15 cellular contexts compared by ENCODE assay signal in the genomic region with DNA sequence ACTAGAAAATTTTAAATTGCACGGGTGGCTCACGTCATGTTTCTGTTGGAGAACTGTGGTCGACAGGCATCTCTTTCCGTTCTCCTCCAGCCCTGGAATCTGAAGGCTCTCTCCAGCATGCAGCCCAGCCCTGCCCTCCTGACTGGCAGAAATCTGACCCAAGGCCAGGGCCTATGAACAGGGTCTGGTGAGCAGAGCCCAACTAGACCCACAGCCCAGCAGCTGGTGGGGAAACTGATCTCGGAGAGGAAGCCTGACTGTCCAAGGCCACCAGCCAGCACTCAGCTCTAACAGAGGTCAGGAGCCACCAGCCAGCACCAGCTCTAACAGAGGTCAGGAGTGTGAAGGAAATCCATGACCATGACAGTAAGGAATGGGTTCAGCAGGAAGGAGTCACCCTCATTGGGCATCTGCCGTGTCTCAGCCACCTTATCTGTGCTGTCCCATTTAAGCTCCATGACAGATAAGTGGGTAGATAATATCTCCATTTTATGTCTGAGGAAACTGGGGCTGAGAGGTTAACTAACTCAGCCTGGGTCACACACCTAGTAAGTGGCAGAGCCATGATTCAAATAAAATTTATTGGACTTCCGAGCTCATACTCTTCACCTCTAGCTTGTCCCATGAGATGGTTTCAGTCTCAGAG. TPM values are rescaled to one million over a fixed set of nuclear protein-coding genes. Genes with fewer than 3 reads are reported as not detected.
A peak's percentile ranks its signal among the peaks of the same experiment; 100 is the strongest.
DNase-seq lines count a peak whose midpoint lies in the region; ATAC-seq and TF ChIP-seq lines count a peak whose summit lies in the region.
"Had no signal": no experiment of that assay in that cellular context is flagged by ENCODE, and none has a peak within 500 bp of the region (broad histone marks: within the 10 kb centered on the region; RNA-seq: fewer than 3 reads in every experiment).

No MANE protein-coding gene starts in this region.

- H3K4me1 Mint-ChIP-seq in activated T-helper 2 cell treated with anti-CD3 and anti-CD28 coated beads, Interferon-gamma antibody, Interleukin-2, Interleukin-4, amounts not matched to agents 10 μg/mL and 5 μg/mL and 100 μg/mL, durations not matched to agents 14 hours and 24 hours and 36 hours (ENCODE audit: low read depth), result no peaks in the 10 kb centered on the region
- peaks cover 5% of the 10 kb centered on the region for H3K4me1 Mint-ChIP-seq in CD4-positive, alpha-beta T cell (ENCODE audit: low read depth)

- ATAC-seq in left cardiac atrium, result no peak
- ATAC-seq in lung (ENCODE audit: insufficient read depth, low FRiP score), result no peak
- no peak for ATAC-seq in CD4-positive, alpha-beta T cell (ENCODE audit: poor library complexity)
- ATAC-seq: PC-3 had no signal

- POLR2A ChIA-PET in CD4-positive, alpha-beta T cell (lab: Charles Lee), result no interaction called here

- H3K4me1 ChIP-seq in lung (ENCODE audit: control insufficient read depth in 2 of 2, insufficient read depth in 2 of 2, low read length in 2 of 2) (peaks cover 0 to 6% of the 10 kb centered on the region in 2 donors), spleen (peaks cover 0 to 13% (median 0%) of the 10 kb centered on the region in 6 donors)

- H3K4me3 ChIP-seq in lung (no peak overlapping the region), spleen (no peak overlapping the region)

- H3K9me3 ChIP-seq in lung (ENCODE audit: control insufficient read depth in 2 of 2, insufficient read depth in 1 of 2, low read length in 1 of 2) (no peaks in the 10 kb centered on the region), spleen (no peaks in the 10 kb centered on the region)
- H3K9me3 ChIP-seq in CD4-positive, alpha-beta T cell (ENCODE audit: control insufficient read depth, low read length), result no peaks in the 10 kb centered on the region

- no peak overlapping the region for H3K4me3 Mint-ChIP-seq in activated T-helper 2 cell treated with anti-CD3 and anti-CD28 coated beads, Interferon-gamma antibody, Interleukin-2, Interleukin-4, amounts not matched to agents 10 μg/mL and 5 μg/mL and 100 μg/mL, durations not matched to agents 14 hours and 24 hours and 36 hours (ENCODE audit: low read depth)
- no peak overlapping the region for H3K4me3 Mint-ChIP-seq in CD4-positive, alpha-beta T cell
- H3K4me3 Mint-ChIP-seq: CD8-positive, alpha-beta memory T cell had no signal

- peaks cover 20% of the 10 kb centered on the region for H3K27me3 Mint-ChIP-seq in activated T-helper 2 cell treated with anti-CD3 and anti-CD28 coated beads, Interferon-gamma antibody, Interleukin-2, Interleukin-4, amounts not matched to agents 10 μg/mL and 5 μg/mL and 100 μg/mL, durations not matched to agents 14 hours and 24 hours and 36 hours (ENCODE audit: low read depth)
- peaks cover 61% of the 10 kb centered on the region for H3K27me3 Mint-ChIP-seq in CD4-positive, alpha-beta T cell

- no peak overlapping the region for H3K27ac ChIP-seq in lung (ENCODE audit: low read depth in 1 of 2, low read length in 1 of 2)
- H3K27ac ChIP-seq in spleen, result no peak overlapping the region
- H3K27ac ChIP-seq in CD4-positive, alpha-beta T cell (ENCODE audit: low read depth, low read length), result no peak overlapping the region
- H3K27ac ChIP-seq: HL-60 had no signal

- no peak overlapping the region for H3K27ac Mint-ChIP-seq in activated T-helper 2 cell treated with anti-CD3 and anti-CD28 coated beads, Interferon-gamma antibody, Interleukin-2, Interleukin-4, amounts not matched to agents 10 μg/mL and 5 μg/mL and 100 μg/mL, durations not matched to agents 14 hours and 24 hours and 36 hours
- no peak overlapping the region for H3K27ac Mint-ChIP-seq in CD4-positive, alpha-beta T cell
- H3K27ac Mint-ChIP-seq: CD8-positive, alpha-beta memory T cell had no signal

- H3K36me3 Mint-ChIP-seq in activated T-helper 2 cell treated with anti-CD3 and anti-CD28 coated beads, Interferon-gamma antibody, Interleukin-2, Interleukin-4, amounts not matched to agents 10 μg/mL and 5 μg/mL and 100 μg/mL, durations not matched to agents 14 hours and 24 hours and 36 hours (ENCODE audit: low read depth), result no peaks in the 10 kb centered on the region
- H3K36me3 Mint-ChIP-seq in CD4-positive, alpha-beta T cell (ENCODE audit: low read depth), result no peaks in the 10 kb centered on the region
- H3K36me3 Mint-ChIP-seq: CD8-positive, alpha-beta memory T cell had no signal

- 92 to 93% methylated on average over 7 of the region's 7 CpGs for WGBS in lung, 2 donors
- 76 to 88% (median 83%) methylated on average over 7 of the region's 7 CpGs for WGBS in spleen, 5 donors

- TF ChIP-seq POLR2A in spleen (IDR thresholded peaks at IDR 0.05), result no peak

- H3K27me3 ChIP-seq in lung (ENCODE audit: control insufficient read depth, insufficient read depth) (no peaks in the 10 kb centered on the region), spleen (replicated peaks in 1 of 7) (peaks cover 0 to 61% (median 19%) of the 10 kb centered on the region in 7 donors)
- H3K27me3 ChIP-seq in CD4-positive, alpha-beta T cell (ENCODE audit: control insufficient read depth, insufficient read depth, low read length), result peaks cover 26% of the 10 kb centered on the region

- H3K9me3 Mint-ChIP-seq in activated T-helper 2 cell treated with anti-CD3 and anti-CD28 coated beads, Interferon-gamma antibody, Interleukin-2, Interleukin-4, amounts not matched to agents 10 μg/mL and 5 μg/mL and 100 μg/mL, durations not matched to agents 14 hours and 24 hours and 36 hours, result no peaks in the 10 kb centered on the region
- no peaks in the 10 kb centered on the region for H3K9me3 Mint-ChIP-seq in CD4-positive, alpha-beta T cell
- H3K9me3 Mint-ChIP-seq: CD8-positive, alpha-beta memory T cell had no signal

- DNase-seq in cardiac septum (ENCODE audit: low spot score) (peak; percentile 56), left cardiac atrium (no peak), lung (ENCODE audit: low spot score) (peak; percentile 17), spleen (peak; percentile 61), NCI-H1694 treated with DMSO at 0.1 percent for 48 hours (lab: John Stamatoyannopoulos, UW) (no peak), AML-193 (lab: John Stamatoyannopoulos, UW) (no peak)
- DNase-seq in activated T-helper 2 cell treated with anti-CD3 and anti-CD28 coated beads, Interferon-gamma antibody, Interleukin-2, Interleukin-4, amounts not matched to agents 10 μg/mL and 5 μg/mL and 100 μg/mL, durations not matched to agents 14 hours and 24 hours and 36 hours (ENCODE audit: low spot score), result peak; percentile 4
- DNase-seq in CD4-positive, alpha-beta T cell, result no peak
- DNase-seq: CD8-positive, alpha-beta memory T cell; GF-D8; NCI-H1694; NCI-H69; PC-3; SHP77 had no signal

- no peak for TF ChIP-seq CTCF in lung (IDR thresholded peaks at IDR 0.05; ENCODE audit: control extremely low read depth, extremely low read depth)
- no peak for TF ChIP-seq CTCF in spleen (IDR thresholded peaks at IDR 0.05 in 8 of 11, conservative IDR thresholded peaks at IDR 0.05 in 3 of 11)
- no peak for TF ChIP-seq CTCF in CD4-positive, alpha-beta T cell (IDR thresholded peaks at IDR 0.05)

- H3K36me3 ChIP-seq in lung (ENCODE audit: control insufficient read depth in 2 of 2, insufficient read depth in 2 of 2, low read length in 2 of 2), result no peaks in the 10 kb centered on the region
- no peaks in the 10 kb centered on the region for H3K36me3 ChIP-seq in spleen

- CTCF ChIA-PET in CD4-positive, alpha-beta T cell (lab: Charles Lee), result no interaction called here

- intact Hi-C loops in cardiac septum (cut with DNase I), result no loop called here
- intact Hi-C loops in left cardiac atrium (cut with DNase I), result no loop called here
- intact Hi-C loops in activated T-helper 2 cell treated with anti-CD3 and anti-CD28 coated beads, Interferon-gamma antibody, Interleukin-2, Interleukin-4, amounts not matched to agents 10 μg/mL and 5 μg/mL and 100 μg/mL, durations not matched to agents 14 hours and 24 hours and 36 hours (cut with micrococcal nuclease), result no loop called here
- intact Hi-C loops in spleen (cut with DNase I; ENCODE audit: low total_unique reads), result no loop called here
- intact Hi-C loops in CD4-positive, alpha-beta T cell (cut with DNase I, micrococcal nuclease), result no loop called here

RNA-seq across cellular contexts. Expression of a gene that starts 20.2 kb away (rescaled TPM):
- total RNA-seq in cardiac septum (0.16 TPM), left cardiac atrium (1 to 10 TPM in 1 of 2 donors, under 1 TPM in 1; 0.77 to 1.0 TPM), lung (10 to 100 TPM in 1 of 2 donors, under 1 TPM in 1; 0.88 to 14.2 TPM), spleen (not detected)
- total RNA-seq in activated T-helper 2 cell treated with anti-CD3 and anti-CD28 coated beads, Interferon-gamma antibody, Interleukin-2, Interleukin-4, amounts not matched to agents 10 μg/mL and 5 μg/mL and 100 μg/mL, durations not matched to agents 14 hours and 24 hours and 36 hours, result not detected in 2 replicates
- polyA plus RNA-seq in lung (1 to 10 TPM; 1.9 to 4.3 TPM), spleen (under 1 TPM; 0.04 to 0.10 (median 0.06) TPM)
- total RNA-seq in CD4-positive, alpha-beta T cell, result not detected
- total RNA-seq: CD8-positive, alpha-beta memory T cell had no signal
- polyA plus RNA-seq: CD8-positive, alpha-beta memory T cell had no signal

Comparison
In these comparisons a context has a peak if more than half of its experiments do, and no peak if none do; other contexts are left out.
1. DNase-seq: peak in cardiac septum (single experiment), activated T-helper 2 cell treated with anti-CD3 and anti-CD28 coated beads, Interferon-gamma antibody, Interleukin-2, Interleukin-4, amounts not matched to agents 10 μg/mL and 5 μg/mL and 100 μg/mL, durations not matched to agents 14 hours and 24 hours and 36 hours (single experiment), lung (single experiment) and spleen (single experiment); none in left cardiac atrium (single experiment), NCI-H1694 treated with DMSO at 0.1 percent for 48 hours (single experiment), CD4-positive, alpha-beta T cell (0 of 10) and AML-193 (0 of 2).